9 cellular contexts compared by ENCODE assay signal in genomic region chr12:88577537-88577936, GRCh38. TPM values are rescaled to one million over a fixed set of nuclear protein-coding genes. Genes with fewer than 3 reads are reported as not detected.
DNase-seq lines count a peak whose midpoint lies in the region; ATAC-seq and TF ChIP-seq lines count a peak whose summit lies in the region.
"Had no signal": no experiment of that assay in that cellular context is flagged by ENCODE, and none has a peak within 500 bp of the region (broad histone marks: within the 10 kb centered on the region; RNA-seq: fewer than 3 reads in every experiment).

No MANE protein-coding gene starts in this region.

- no peak for DNase-seq in H9
- DNase-seq in NCI-H345 (lab: John Stamatoyannopoulos, UW), result peak; percentile 42
- no peak for DNase-seq in endothelial cell (ENCODE audit: low spot score)
- DNase-seq in effector memory CD8-positive, alpha-beta T cell, result no peak
- DNase-seq in NCI-H1694 treated with DMSO at 0.1 percent for 48 hours (lab: John Stamatoyannopoulos, UW), result no peak
- DNase-seq in activated gamma-delta T cell treated with Interleukin-2 at 50 U/mL for 16 hours, result no peak
- DNase-seq: KBM-7 had no signal

- H3K9me3 Mint-ChIP-seq in H9 (no peaks in the 10 kb centered on the region), endothelial cell (ENCODE audit: unreplicated experiment) (no peaks in the 10 kb centered on the region)
- peaks cover 0 to 2% of the 10 kb centered on the region in 2 donors for H3K9me3 Mint-ChIP-seq in effector memory CD8-positive, alpha-beta T cell
- H3K9me3 Mint-ChIP-seq: activated T-helper 1 cell treated with anti-CD3 and anti-CD28 coated beads, Interleukin-12 subunit alpha, Interleukin-12 subunit beta, Interleukin-2, Interleukin-4 antibody, amounts not matched to agents 30 ng/mL and 10 ng/mL and 1 ng/mL, durations not matched to agents 14 hours and 24 hours and 36 hours had no signal

- H3K27ac Mint-ChIP-seq in H9, result no peak overlapping the region
- no peak overlapping the region for H3K27ac Mint-ChIP-seq in endothelial cell (ENCODE audit: unreplicated experiment)
- H3K27ac Mint-ChIP-seq in effector memory CD8-positive, alpha-beta T cell, result no peak overlapping the region
- H3K27ac Mint-ChIP-seq: activated T-helper 1 cell treated with anti-CD3 and anti-CD28 coated beads, Interleukin-12 subunit alpha, Interleukin-12 subunit beta, Interleukin-2, Interleukin-4 antibody, amounts not matched to agents 30 ng/mL and 10 ng/mL and 1 ng/mL, durations not matched to agents 14 hours and 24 hours and 36 hours had no signal

- H2AFZ ChIP-seq in H9 (ENCODE audit: low read length), result no peak overlapping the region

- no peaks in the 10 kb centered on the region for H4K20me1 ChIP-seq in H9 (ENCODE audit: control insufficient read depth, insufficient read depth, insufficient read length)

- H2BK5ac ChIP-seq in H9 (ENCODE audit: insufficient read length, low read length), result no peak overlapping the region

- H3K9ac ChIP-seq in H9 (ENCODE audit: extremely low read depth, insufficient read length, low read length), result no peak overlapping the region
- H3K9ac ChIP-seq in rectal smooth muscle tissue (ENCODE audit: low read length), result no peak overlapping the region

- H3K4me2 ChIP-seq in H9 (ENCODE audit: insufficient read depth, insufficient read length, low read length), result no peak overlapping the region

- H2BK20ac ChIP-seq in H9 (ENCODE audit: low read depth, low read length, poor library complexity, severe bottlenecking), result no peak overlapping the region

- peak; percentile 42; the same call in 2 of the 3 replicates for TF ChIP-seq CTCF in H9 (conservative IDR thresholded peaks at IDR 0.05)
- TF ChIP-seq CTCF in endothelial cell (IDR thresholded peaks at IDR 0.05; ENCODE audit: unreplicated experiment), result peak; percentile 63

- H3K79me2 ChIP-seq in H9 (ENCODE audit: insufficient read depth, low read length), result no peaks in the 10 kb centered on the region

- H2AK5ac ChIP-seq in H9 (ENCODE audit: insufficient read length, low read length), result no peak overlapping the region

- no peaks in the 10 kb centered on the region; the same call in 1 of the 2 replicates for H3K4me1 ChIP-seq in H9 (ENCODE audit: insufficient read depth, low read length)
- H3K4me1 ChIP-seq in rectal smooth muscle tissue (ENCODE audit: control insufficient read depth, insufficient read depth, low read length), result peaks cover 26% of the 10 kb centered on the region

- H2BK120ac ChIP-seq in H9 (ENCODE audit: low read depth, low read length, poor library complexity, severe bottlenecking), result no peak overlapping the region

- H3K23me2 ChIP-seq in H9 (ENCODE audit: insufficient read length, low read depth, low read length, poor library complexity, severe bottlenecking), result peaks cover 17% of the 10 kb centered on the region

- no peaks in the 10 kb centered on the region for H3K36me3 ChIP-seq in rectal smooth muscle tissue (ENCODE audit: control insufficient read depth, insufficient read depth, low read length)

- H3T11ph ChIP-seq in H9 (ENCODE audit: low read length), result no peak overlapping the region

- H3K23ac ChIP-seq in H9 (ENCODE audit: insufficient read length, low read depth, low read length), result no peak overlapping the region

- no peak overlapping the region for H3K4me3 Mint-ChIP-seq in H9
- no peak overlapping the region for H3K4me3 Mint-ChIP-seq in endothelial cell (ENCODE audit: unreplicated experiment)
- no peak overlapping the region for H3K4me3 Mint-ChIP-seq in effector memory CD8-positive, alpha-beta T cell
- H3K4me3 Mint-ChIP-seq: activated T-helper 1 cell treated with anti-CD3 and anti-CD28 coated beads, Interleukin-12 subunit alpha, Interleukin-12 subunit beta, Interleukin-2, Interleukin-4 antibody, amounts not matched to agents 30 ng/mL and 10 ng/mL and 1 ng/mL, durations not matched to agents 14 hours and 24 hours and 36 hours had no signal

- no peak overlapping the region for H4K5ac ChIP-seq in H9 (ENCODE audit: insufficient read length, low read depth, low read length)

- no peak for ATAC-seq in effector memory CD8-positive, alpha-beta T cell (replicated peaks)

- no peak overlapping the region for H3K18ac ChIP-seq in H9 (ENCODE audit: insufficient read length, low read depth, low read length)

- WGBS in H9 (ENCODE audit: extremely low coverage, insufficient read length, low lambda C conversion rate), result no CpG with 5 or more reads among the region's 1 CpG

- no peak overlapping the region for H3K27ac ChIP-seq in H9 (ENCODE audit: insufficient read length, low read depth, low read length)
- H3K27ac ChIP-seq in rectal smooth muscle tissue (ENCODE audit: low read depth, low read length), result peak overlapping the region; percentile 27

- no peak overlapping the region for H3K4ac ChIP-seq in H9 (ENCODE audit: low read depth, low read length)

- no peaks in the 10 kb centered on the region for H3K79me1 ChIP-seq in H9 (ENCODE audit: insufficient read depth, low read depth, low read length, poor library complexity, severe bottlenecking)

- H3K27me3 Mint-ChIP-seq in H9 (ENCODE audit: low read depth) (no peaks in the 10 kb centered on the region; the same call in none of the 2 replicates), endothelial cell (ENCODE audit: unreplicated experiment) (peaks cover 2% of the 10 kb centered on the region)
- H3K27me3 Mint-ChIP-seq in effector memory CD8-positive, alpha-beta T cell, result peaks cover 15 to 27% of the 10 kb centered on the region in 2 donors

- H2BK15ac ChIP-seq in H9 (ENCODE audit: low read depth, low read length), result no peak overlapping the region

- no peak overlapping the region for H3K56ac ChIP-seq in H9 (ENCODE audit: insufficient read length, low read depth, low read length)

- no peak overlapping the region for H4K8ac ChIP-seq in H9 (replicated peaks; ENCODE audit: insufficient read length, low read depth, low read length)

- H3K27me3 ChIP-seq in H9 (ENCODE audit: insufficient read depth, low read length), result no peaks in the 10 kb centered on the region
- no peaks in the 10 kb centered on the region for H3K27me3 ChIP-seq in rectal smooth muscle tissue (ENCODE audit: control insufficient read depth, insufficient read depth, low read length)

- H4K91ac ChIP-seq in H9 (ENCODE audit: insufficient read length, low read depth, low read length), result no peak overlapping the region

- peak overlapping the region; percentile 6 for H3K4me3 ChIP-seq in rectal smooth muscle tissue (ENCODE audit: low read length)

- H3K4me1 Mint-ChIP-seq in H9 (peaks cover 43 to 61% of the 10 kb centered on the region in 2 experiments), endothelial cell (ENCODE audit: unreplicated experiment) (peaks cover 29% of the 10 kb centered on the region)
- H3K4me1 Mint-ChIP-seq in effector memory CD8-positive, alpha-beta T cell (ENCODE audit: low read depth in 2 of 2), result peaks cover 6% of the 10 kb centered on the region in 2 donors

- no peaks in the 10 kb centered on the region for H3K9me3 ChIP-seq in H9 (ENCODE audit: control insufficient read depth, low read depth, low read length)

- H2BK12ac ChIP-seq in H9 (ENCODE audit: insufficient read length, low read depth, low read length), result no peak overlapping the region

- H3K36me3 Mint-ChIP-seq in H9 (ENCODE audit: insufficient read depth in 1 of 3, low read depth in 3 of 3) (no peaks in the 10 kb centered on the region), endothelial cell (ENCODE audit: low read depth, unreplicated experiment) (no peaks in the 10 kb centered on the region)
- H3K36me3 Mint-ChIP-seq in effector memory CD8-positive, alpha-beta T cell (ENCODE audit: insufficient read depth), result no peaks in the 10 kb centered on the region

- H3K14ac ChIP-seq in H9 (ENCODE audit: insufficient read depth, low read length), result no peak overlapping the region

RNA-seq across cellular contexts. Expression of gene KITLG, which starts 2.7 kb away (rescaled TPM):
- total RNA-seq in H9 (2021), result 11.7 and 12.1 TPM in 2 replicates
- total RNA-seq in endothelial cell (ENCODE audit: unreplicated experiment), result 28.3 TPM
- total RNA-seq: activated T-helper 1 cell treated with anti-CD3 and anti-CD28 coated beads, Interleukin-12 subunit alpha, Interleukin-12 subunit beta, Interleukin-2, Interleukin-4 antibody, amounts not matched to agents 30 ng/mL and 10 ng/mL and 1 ng/mL, durations not matched to agents 14 hours and 24 hours and 36 hours had no signal
